ENCODE assay signal across 21 cellular contexts in genomic region chr3:22980346-22980745, GRCh38.
DNase-seq lines count a peak whose midpoint lies in the region; FAIRE-seq and TF ChIP-seq lines count a peak whose summit lies in the region.
"Had no signal": no experiment of that assay in that cellular context is flagged by ENCODE, and none has a peak within 500 bp of the region (broad histone marks: within the 10 kb centered on the region; RNA-seq: fewer than 3 reads in every experiment).

No MANE protein-coding gene starts in this region.

- FAIRE-seq in bronchial epithelial cell (lab: Jason Lieb, UNC) (no peak), urothelium cell line (lab: Jason Lieb, UNC) (no peak)
- FAIRE-seq: A549 had no signal

- H3K9me3 ChIP-seq in cardiac muscle cell (ENCODE audit: low read depth) (no peaks in the 10 kb centered on the region), left ventricle myocardium inferior (replicated peaks) (peaks cover 3% of the 10 kb centered on the region)
- H3K9me3 ChIP-seq: tibial artery had no signal

- H3K4me3 ChIP-seq in cardiac muscle cell (no peak overlapping the region), left ventricle myocardium inferior (no peak overlapping the region), bronchial epithelial cell (ENCODE audit: low read depth, low read length) (no peak overlapping the region)
- H3K4me3 ChIP-seq: A549; BLaER1 treated with 17β-estradiol and CSF1 and Interleukin-3, amounts not matched to agents 10 nM and 100 nM; psoas muscle; tibial artery had no signal

- peak; percentile 65 to 83 for DNase-seq in cardiac muscle cell (ENCODE audit: low read depth in 1 of 2, low spot score in 1 of 2)
- no peak for DNase-seq in left ventricle myocardium inferior
- peak; percentile 62 for DNase-seq in bronchial epithelial cell (ENCODE audit: low read depth)
- peak; percentile 78 for DNase-seq in iris pigment epithelial cell (ENCODE audit: low read depth)
- DNase-seq in urothelium cell line (ENCODE audit: low spot score): peak; percentile 29
- no peak for DNase-seq in iPS-NIHi7 (ENCODE audit: extremely low spot score)
- no peak for DNase-seq in activated CD4-positive, alpha-beta T cell treated with anti-CD3 and anti-CD28 coated beads for 1 hour
- DNase-seq in NCI-H446 treated with DMSO at 0.1 percent for 48 hours (lab: John Stamatoyannopoulos, UW): no peak
- DNase-seq: activated CD4-positive, alpha-beta memory T cell treated with anti-CD3 and anti-CD28 coated beads for 36 hours; activated naive CD4-positive, alpha-beta T cell treated with anti-CD3 and anti-CD28 coated beads, Interleukin-2, amount 10 ng/mL, durations not matched to agents 7 days and 5 days; activated T-cell treated with anti-CD3 and anti-CD28 coated beads, Interleukin-2, amount 50 U/mL, for 1 hour; islet precursor cell; NCI-H1105 treated with DMSO at 0.1 percent for 48 hours; NCI-H82; psoas muscle; RPMI8226; stimulated activated naive CD4-positive, alpha-beta T cell treated with Interleukin-2 at 50 U/mL for 16 hours; T-helper 1 cell; tibial artery had no signal

- TF ChIP-seq CTCF in cardiac muscle cell (IDR thresholded peaks at IDR 0.05; ENCODE audit: low read depth, low read length) (no peak), left ventricle myocardium inferior (IDR thresholded peaks at IDR 0.05; ENCODE audit: borderline replicate concordance) (no peak), bronchial epithelial cell (IDR thresholded peaks at IDR 0.05; ENCODE audit: insufficient read depth, low read length, severe bottlenecking) (no peak)

- intact Hi-C loops in left ventricle myocardium inferior (cut with micrococcal nuclease): no loop called here

- H3K27ac ChIP-seq in cardiac muscle cell (no peak overlapping the region), left ventricle myocardium inferior (replicated peaks) (no peak overlapping the region)
- H3K27ac ChIP-seq: A549; BLaER1 treated with 17β-estradiol and CSF1 and Interleukin-3, amounts not matched to agents 10 nM and 100 nM; psoas muscle; tibial artery had no signal

- no peaks in the 10 kb centered on the region for H3K27me3 ChIP-seq in cardiac muscle cell
- no peaks in the 10 kb centered on the region for H3K27me3 ChIP-seq in left ventricle myocardium inferior (ENCODE audit: low read depth)
- peaks cover 2% of the 10 kb centered on the region for H3K27me3 ChIP-seq in bronchial epithelial cell (ENCODE audit: control insufficient read depth, insufficient read depth, low read length)
- H3K27me3 ChIP-seq: BLaER1 treated with 17β-estradiol and CSF1 and Interleukin-3, amounts not matched to agents 10 nM and 100 nM; tibial artery had no signal

- no peaks in the 10 kb centered on the region for H3K36me3 ChIP-seq in cardiac muscle cell
- H3K36me3 ChIP-seq in left ventricle myocardium inferior: no peaks in the 10 kb centered on the region
- H3K36me3 ChIP-seq in bronchial epithelial cell (ENCODE audit: control insufficient read depth, insufficient read depth, low read length): no peaks in the 10 kb centered on the region
- H3K36me3 ChIP-seq: BLaER1 treated with 17β-estradiol and CSF1 and Interleukin-3, amounts not matched to agents 10 nM and 100 nM; tibial artery had no signal

- H3K4me1 ChIP-seq in cardiac muscle cell (ENCODE audit: low read depth): peaks cover 40% of the 10 kb centered on the region
- peaks cover 4% of the 10 kb centered on the region for H3K4me1 ChIP-seq in left ventricle myocardium inferior
- H3K4me1 ChIP-seq: A549; BLaER1 treated with 17β-estradiol and CSF1 and Interleukin-3, amounts not matched to agents 10 nM and 100 nM had no signal

Comparison
In these comparisons a context has a peak if more than half of its experiments do, and no peak if none do; other contexts are left out.
1. DNase-seq: peak in cardiac muscle cell (2 of 2), bronchial epithelial cell (single experiment), iris pigment epithelial cell (single experiment) and urothelium cell line (single experiment); none in left ventricle myocardium inferior (single experiment), iPS-NIHi7 (single experiment), activated CD4-positive, alpha-beta T cell treated with anti-CD3 and anti-CD28 coated beads for 1 hour (single experiment) and NCI-H446 treated with DMSO at 0.1 percent for 48 hours (single experiment).